In genomic region chr14:100994082-100994481, GRCh38 we compare ENCODE assay signal across 29 cellular contexts.
DNase-seq lines count a peak whose midpoint lies in the region; ATAC-seq and TF ChIP-seq lines count a peak whose summit lies in the region.
"Had no signal": no experiment of that assay in that cellular context is flagged by ENCODE, and none has a peak within 500 bp of the region (broad histone marks: within the 10 kb centered on the region; RNA-seq: fewer than 3 reads in every experiment).

No MANE protein-coding gene starts in this region.

- peaks cover 31% of the 10 kb centered on the region for H3K4me1 ChIP-seq in foreskin keratinocyte
- H3K4me1 ChIP-seq: esophagus squamous epithelium, spleen, transverse colon had no signal

- H3K27ac ChIP-seq in brain microvascular endothelial cell (peak overlapping the region; percentile 35), foreskin keratinocyte (peak overlapping the region; percentile 26)
- H3K27ac ChIP-seq: esophagus squamous epithelium, spleen, transverse colon had no signal

- DNase-seq in ACHN (peak; percentile 33), HPDE6-E6E7 (ENCODE audit: extremely low spot score) (peak; percentile 34), brain microvascular endothelial cell (peak; percentile 43), foreskin keratinocyte (peak in 1 of 2 donors; percentile 42), nephron progenitor cell (no peak)
- DNase-seq in activated naive CD4-positive, alpha-beta T cell treated with anti-CD3 and anti-CD28 coated beads, Interleukin-2, amount 50 U/mL, for 16 hours, result no peak
- no peak for DNase-seq in stimulated activated CD8-positive, alpha-beta memory T cell treated with anti-CD3 and anti-CD28 coated beads, Interleukin-4, amount 100 ng/mL, for 48 hours
- DNase-seq in effector memory CD8-positive, alpha-beta T cell, result no peak
- DNase-seq: activated CD4-positive, alpha-beta T cell treated with anti-CD3 and anti-CD28 coated beads for 48 hours; aorta; C1 segment of cervical spinal cord; esophagus squamous epithelium; head of caudate nucleus; Kasumi-1; left colon; mesendoderm; naive thymus-derived CD4-positive, alpha-beta T cell; NCI-H1092 treated with DMSO at 0.1 percent for 48 hours; NCI-H2029; NCI-H2227 treated with DMSO at 0.1 percent for 48 hours; NCI-H82; retina; SHP77 treated with DMSO at 0.1 percent for 48 hours; spleen; stimulated activated CD4-positive, alpha-beta T cell treated with anti-CD3 and anti-CD28 coated beads, Interleukin-4, amount 100 ng/mL, for 1 hour; stimulated activated naive CD8-positive, alpha-beta T cell treated with anti-CD3 and anti-CD28 coated beads, Interleukin-15, Interleukin-2, amounts not matched to agents 100 U/mL and 50 U/mL, for 24 hours; T-helper 1 cell; transverse colon had no signal

- no peak for TF ChIP-seq CTCF in brain microvascular endothelial cell (IDR thresholded peaks at IDR 0.05; ENCODE audit: low read depth, low read length, missing control alignments)
- no peak for TF ChIP-seq CTCF in foreskin keratinocyte (conservative IDR thresholded peaks at IDR 0.05)
- TF ChIP-seq CTCF in nephron progenitor cell (IDR thresholded peaks at IDR 0.05), result no peak

- no peak overlapping the region for H3K27ac Mint-ChIP-seq in effector memory CD8-positive, alpha-beta T cell
- H3K27ac Mint-ChIP-seq in nephron progenitor cell, result no peak overlapping the region
- H3K27ac Mint-ChIP-seq: activated naive CD4-positive, alpha-beta T cell treated with anti-CD3 and anti-CD28 coated beads, Interleukin-2, amount 50 U/mL, for 72 hours; naive thymus-derived CD4-positive, alpha-beta T cell had no signal

- peaks cover 33 to 34% of the 10 kb centered on the region in 2 donors for H3K27me3 Mint-ChIP-seq in effector memory CD8-positive, alpha-beta T cell
- peaks cover 25% of the 10 kb centered on the region for H3K27me3 Mint-ChIP-seq in nephron progenitor cell (ENCODE audit: low read depth, poor library complexity)

- ATAC-seq in foreskin keratinocyte, result peak; percentile 80
- ATAC-seq in effector memory CD8-positive, alpha-beta T cell (replicated peaks), result no peak
- ATAC-seq: activated naive CD4-positive, alpha-beta T cell treated with anti-CD3 and anti-CD28 coated beads, Interleukin-2, amount 50 U/mL, for 72 hours; left colon; naive thymus-derived CD4-positive, alpha-beta T cell; stimulated activated naive CD8-positive, alpha-beta T cell treated with anti-CD3 and anti-CD28 coated beads, Interleukin-15, Interleukin-2, amounts not matched to agents 100 U/mL and 50 U/mL, for 24 hours had no signal

- no peaks in the 10 kb centered on the region for H3K9me3 Mint-ChIP-seq in effector memory CD8-positive, alpha-beta T cell
- H3K9me3 Mint-ChIP-seq in nephron progenitor cell, result peaks cover 6% of the 10 kb centered on the region
- H3K9me3 Mint-ChIP-seq: activated naive CD4-positive, alpha-beta T cell treated with anti-CD3 and anti-CD28 coated beads, Interleukin-2, amount 50 U/mL, for 72 hours had no signal

- no peaks in the 10 kb centered on the region for H3K4me1 Mint-ChIP-seq in effector memory CD8-positive, alpha-beta T cell (ENCODE audit: low read depth in 2 of 2)
- H3K4me1 Mint-ChIP-seq in nephron progenitor cell, result no peaks in the 10 kb centered on the region
- H3K4me1 Mint-ChIP-seq: naive thymus-derived CD4-positive, alpha-beta T cell had no signal

- H3K36me3 Mint-ChIP-seq in effector memory CD8-positive, alpha-beta T cell (ENCODE audit: insufficient read depth), result no peaks in the 10 kb centered on the region
- H3K36me3 Mint-ChIP-seq in nephron progenitor cell (ENCODE audit: low read depth), result no peaks in the 10 kb centered on the region
- H3K36me3 Mint-ChIP-seq: activated naive CD4-positive, alpha-beta T cell treated with anti-CD3 and anti-CD28 coated beads, Interleukin-2, amount 50 U/mL, for 72 hours; naive thymus-derived CD4-positive, alpha-beta T cell had no signal

- no peak overlapping the region for H3K4me3 Mint-ChIP-seq in effector memory CD8-positive, alpha-beta T cell
- no peak overlapping the region for H3K4me3 Mint-ChIP-seq in nephron progenitor cell
- H3K4me3 Mint-ChIP-seq: naive thymus-derived CD4-positive, alpha-beta T cell had no signal

- H3K27me3 ChIP-seq in brain microvascular endothelial cell (replicated peaks) (no peaks in the 10 kb centered on the region), foreskin keratinocyte (no peaks in the 10 kb centered on the region)
- H3K27me3 ChIP-seq: esophagus squamous epithelium, transverse colon had no signal

- in situ Hi-C loops in ACHN (cut with HindIII; ENCODE audit: low pct_ligation_motif_present, low pct_unique_long_range_greater_than_20kb, low sequenced_read_pairs), result no loop called here
- in situ Hi-C loops in brain microvascular endothelial cell (cut with HindIII; ENCODE audit: low pct_ligation_motif_present, low sequenced_read_pairs), result no loop called here

- H3K36me3 ChIP-seq in brain microvascular endothelial cell (replicated peaks), result peaks cover 8% of the 10 kb centered on the region
- H3K36me3 ChIP-seq: esophagus squamous epithelium, spleen, transverse colon had no signal

- no peak overlapping the region for H3K4me3 ChIP-seq in brain microvascular endothelial cell (ENCODE audit: low read depth, low read length)
- H3K4me3 ChIP-seq: esophagus squamous epithelium, spleen, transverse colon had no signal

Comparison
In these comparisons a context has a peak if more than half of its experiments do, and no peak if none do; other contexts are left out.
1. DNase-seq: peak in ACHN (single experiment), HPDE6-E6E7 (single experiment) and brain microvascular endothelial cell (single experiment); none in activated naive CD4-positive, alpha-beta T cell treated with anti-CD3 and anti-CD28 coated beads, Interleukin-2, amount 50 U/mL, for 16 hours (single experiment), stimulated activated CD8-positive, alpha-beta memory T cell treated with anti-CD3 and anti-CD28 coated beads, Interleukin-4, amount 100 ng/mL, for 48 hours (single experiment), effector memory CD8-positive, alpha-beta T cell (0 of 3) and nephron progenitor cell (single experiment).